ENCODE assay signal across 1 cellular context in the genomic region with DNA sequence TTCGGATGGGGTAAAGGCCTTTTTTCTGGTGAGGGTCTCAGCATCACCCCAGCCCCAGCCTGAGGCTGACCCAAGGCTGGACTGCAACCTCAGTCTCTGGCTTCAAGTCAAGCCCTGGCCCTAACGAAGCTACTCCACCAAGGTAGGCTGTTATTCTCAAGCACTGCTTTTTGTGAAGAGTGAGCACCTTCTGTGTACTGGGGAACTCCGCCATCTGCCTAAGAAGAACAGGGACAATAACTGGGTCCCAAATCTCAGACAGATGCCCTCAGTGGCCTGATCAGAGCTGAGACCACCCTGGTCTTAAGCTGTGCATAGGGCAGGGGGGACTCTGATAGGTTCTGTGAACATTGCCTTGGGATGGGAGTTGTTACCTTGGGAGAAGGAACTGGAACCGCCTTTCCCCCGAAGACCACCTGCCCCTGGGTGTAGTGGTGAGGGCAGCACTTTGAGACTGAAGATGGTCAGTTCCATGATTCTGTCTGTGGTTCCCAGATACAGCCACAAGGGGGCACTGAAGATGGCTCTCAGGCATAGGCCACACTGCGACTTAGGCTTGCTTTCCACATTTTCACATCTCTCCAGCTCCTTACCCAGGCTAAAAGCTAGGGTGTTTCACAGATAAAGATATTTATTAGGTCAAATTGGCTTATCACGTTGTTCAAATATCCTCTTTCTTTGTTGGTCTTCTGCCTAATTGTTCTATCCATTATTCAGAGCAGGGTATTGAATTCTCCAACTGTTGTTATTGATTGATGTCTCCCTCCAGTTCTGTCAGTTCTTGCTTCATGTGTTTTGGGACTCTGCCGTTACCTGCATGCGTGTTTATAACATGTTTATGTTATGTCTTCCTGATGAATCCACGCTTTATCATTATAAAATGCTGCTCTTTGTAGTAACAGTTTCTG.
A peak's percentile ranks its signal among the peaks of the same experiment; 100 is the strongest.
TF ChIP-seq lines count a peak whose summit lies in the region.

No MANE protein-coding gene starts in this region.

TF ChIP-seq in HepG2, 621 proteins besides CTCF, POLR2A, EP300 and RAD21 (continued from another document and continues in another):
- TF ChIP-seq, protein P1, sequence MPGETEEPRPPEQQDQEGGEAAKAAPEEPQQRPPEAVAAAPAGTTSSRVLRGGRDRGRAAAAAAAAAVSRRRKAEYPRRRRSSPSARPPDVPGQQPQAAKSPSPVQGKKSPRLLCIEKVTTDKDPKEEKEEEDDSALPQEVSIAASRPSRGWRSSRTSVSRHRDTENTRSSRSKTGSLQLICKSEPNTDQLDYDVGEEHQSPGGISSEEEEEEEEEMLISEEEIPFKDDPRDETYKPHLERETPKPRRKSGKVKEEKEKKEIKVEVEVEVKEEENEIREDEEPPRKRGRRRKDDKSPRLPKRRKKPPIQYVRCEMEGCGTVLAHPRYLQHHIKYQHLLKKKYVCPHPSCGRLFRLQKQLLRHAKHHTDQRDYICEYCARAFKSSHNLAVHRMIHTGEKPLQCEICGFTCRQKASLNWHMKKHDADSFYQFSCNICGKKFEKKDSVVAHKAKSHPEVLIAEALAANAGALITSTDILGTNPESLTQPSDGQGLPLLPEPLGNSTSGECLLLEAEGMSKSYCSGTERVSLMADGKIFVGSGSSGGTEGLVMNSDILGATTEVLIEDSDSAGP (CRISPR knock-in tag; IDR thresholded peaks at IDR 0.05; ENCODE audit: borderline replicate concordance): peak; percentile 17; the same call in 1 of the 2 replicates
- TF ChIP-seq FOSL2 (CRISPR knock-in tag; IDR thresholded peaks at IDR 0.05) (peak; percentile 29; the same call in 1 of the 2 replicates), HOXD1 (CRISPR knock-in tag; IDR thresholded peaks at IDR 0.05) (no peak), GABPB1 (CRISPR knock-in tag; IDR thresholded peaks at IDR 0.05) (no peak), ZFP62 (CRISPR knock-in tag; IDR thresholded peaks at IDR 0.05) (no peak), ZNF350 (CRISPR knock-in tag; IDR thresholded peaks at IDR 0.05; ENCODE audit: borderline replicate concordance, low read depth) (no peak), MTA3 (CRISPR knock-in tag; IDR thresholded peaks at IDR 0.05) (no peak), IRF9 (CRISPR knock-in tag; IDR thresholded peaks at IDR 0.05; ENCODE audit: borderline replicate concordance) (no peak), STAT6 (CRISPR knock-in tag; IDR thresholded peaks at IDR 0.05; ENCODE audit: borderline replicate concordance) (no peak), KAT2B (IDR thresholded peaks at IDR 0.05; ENCODE audit: borderline replicate concordance, low read depth, low read length) (no peak), MIXL1 (CRISPR knock-in tag; IDR thresholded peaks at IDR 0.05) (peak; percentile 59; the same call in 1 of the 2 replicates), ZNF747 (CRISPR knock-in tag; IDR thresholded peaks at IDR 0.05; ENCODE audit: borderline replicate concordance) (no peak), BCL6 (CRISPR knock-in tag; IDR thresholded peaks at IDR 0.05) (no peak), SUZ12 (IDR thresholded peaks at IDR 0.05; ENCODE audit: low read depth, low read length) (no peak), MIER2 (CRISPR knock-in tag; IDR thresholded peaks at IDR 0.05) (no peak), ZNF703 (CRISPR knock-in tag; IDR thresholded peaks at IDR 0.05; ENCODE audit: borderline replicate concordance) (no peak), SMC3 (IDR thresholded peaks at IDR 0.05; ENCODE audit: low read length) (peak; percentile 98), JUND (CRISPR knock-in tag; IDR thresholded peaks at IDR 0.05) (no peak), POLR2G (IDR thresholded peaks at IDR 0.05; ENCODE audit: low read depth, low read length) (no peak), ZNF788 (CRISPR knock-in tag; IDR thresholded peaks at IDR 0.05; ENCODE audit: borderline replicate concordance) (peak; percentile 50; the same call in 1 of the 2 replicates), ZFP82 (CRISPR knock-in tag; IDR thresholded peaks at IDR 0.05; ENCODE audit: borderline replicate concordance) (0 out of 2 replicates have a peak, but pooled peaks have one; percentile 20), ZBTB33 (CRISPR knock-in tag; IDR thresholded peaks at IDR 0.05) (no peak), RFXAP (CRISPR knock-in tag; IDR thresholded peaks at IDR 0.05; ENCODE audit: borderline replicate concordance) (0 out of 2 replicates have a peak, but pooled peaks have one; percentile 53), ZNF20 (CRISPR knock-in tag; IDR thresholded peaks at IDR 0.05) (no peak), CAMTA2 (CRISPR knock-in tag; IDR thresholded peaks at IDR 0.05; ENCODE audit: borderline replicate concordance) (no peak), ZNF709 (CRISPR knock-in tag; IDR thresholded peaks at IDR 0.05) (no peak), ZNF329 (CRISPR knock-in tag; IDR thresholded peaks at IDR 0.05; ENCODE audit: low read depth) (no peak), ZBTB7B (CRISPR knock-in tag; IDR thresholded peaks at IDR 0.05) (no peak), JARID2 (CRISPR knock-in tag; IDR thresholded peaks at IDR 0.05; ENCODE audit: insufficient replicate concordance) (no peak), ZNF160 (CRISPR knock-in tag; IDR thresholded peaks at IDR 0.05) (no peak), NCOA5 (CRISPR knock-in tag; IDR thresholded peaks at IDR 0.05) (no peak), POGK (CRISPR knock-in tag; conservative IDR thresholded peaks at IDR 0.05) (no peak), SNAPC2 (CRISPR knock-in tag; IDR thresholded peaks at IDR 0.05) (no peak), STAG1 (CRISPR knock-in tag; IDR thresholded peaks at IDR 0.05) (peak; percentile 94), FOXA3 (CRISPR knock-in tag; IDR thresholded peaks at IDR 0.05) (peak; percentile 40; the same call in 1 of the 2 replicates), CBX2 (IDR thresholded peaks at IDR 0.05; ENCODE audit: low read depth, low read length) (no peak), CBX2 (CRISPR knock-in tag; IDR thresholded peaks at IDR 0.05; ENCODE audit: low read depth) (no peak), ZFP90 (CRISPR knock-in tag; IDR thresholded peaks at IDR 0.05; ENCODE audit: borderline replicate concordance) (no peak), PHF5A (CRISPR knock-in tag; IDR thresholded peaks at IDR 0.05; ENCODE audit: low read depth, unreplicated experiment) (no peak), JUNB (CRISPR knock-in tag; IDR thresholded peaks at IDR 0.05; ENCODE audit: borderline replicate concordance) (no peak), PCBP2 (optimal IDR thresholded peaks at IDR 0.05; ENCODE audit: low read depth, low read length, poor library complexity, severe bottlenecking) (no peak), ZNF770 (CRISPR knock-in tag; IDR thresholded peaks at IDR 0.05) (no peak), ISX (CRISPR knock-in tag; conservative IDR thresholded peaks at IDR 0.05) (no peak)
- TF ChIP-seq, protein P2, sequence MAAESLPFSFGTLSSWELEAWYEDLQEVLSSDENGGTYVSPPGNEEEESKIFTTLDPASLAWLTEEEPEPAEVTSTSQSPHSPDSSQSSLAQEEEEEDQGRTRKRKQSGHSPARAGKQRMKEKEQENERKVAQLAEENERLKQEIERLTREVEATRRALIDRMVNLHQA (CRISPR knock-in tag; IDR thresholded peaks at IDR 0.05): no peak
- TF ChIP-seq, protein P3, sequence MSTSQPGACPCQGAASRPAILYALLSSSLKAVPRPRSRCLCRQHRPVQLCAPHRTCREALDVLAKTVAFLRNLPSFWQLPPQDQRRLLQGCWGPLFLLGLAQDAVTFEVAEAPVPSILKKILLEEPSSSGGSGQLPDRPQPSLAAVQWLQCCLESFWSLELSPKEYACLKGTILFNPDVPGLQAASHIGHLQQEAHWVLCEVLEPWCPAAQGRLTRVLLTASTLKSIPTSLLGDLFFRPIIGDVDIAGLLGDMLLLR (CRISPR knock-in tag; IDR thresholded peaks at IDR 0.05): no peak
- TF ChIP-seq, protein P4, sequence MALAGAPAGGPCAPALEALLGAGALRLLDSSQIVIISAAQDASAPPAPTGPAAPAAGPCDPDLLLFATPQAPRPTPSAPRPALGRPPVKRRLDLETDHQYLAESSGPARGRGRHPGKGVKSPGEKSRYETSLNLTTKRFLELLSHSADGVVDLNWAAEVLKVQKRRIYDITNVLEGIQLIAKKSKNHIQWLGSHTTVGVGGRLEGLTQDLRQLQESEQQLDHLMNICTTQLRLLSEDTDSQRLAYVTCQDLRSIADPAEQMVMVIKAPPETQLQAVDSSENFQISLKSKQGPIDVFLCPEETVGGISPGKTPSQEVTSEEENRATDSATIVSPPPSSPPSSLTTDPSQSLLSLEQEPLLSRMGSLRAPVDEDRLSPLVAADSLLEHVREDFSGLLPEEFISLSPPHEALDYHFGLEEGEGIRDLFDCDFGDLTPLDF (CRISPR knock-in tag; IDR thresholded peaks at IDR 0.05): no peak
- TF ChIP-seq, protein P5, sequence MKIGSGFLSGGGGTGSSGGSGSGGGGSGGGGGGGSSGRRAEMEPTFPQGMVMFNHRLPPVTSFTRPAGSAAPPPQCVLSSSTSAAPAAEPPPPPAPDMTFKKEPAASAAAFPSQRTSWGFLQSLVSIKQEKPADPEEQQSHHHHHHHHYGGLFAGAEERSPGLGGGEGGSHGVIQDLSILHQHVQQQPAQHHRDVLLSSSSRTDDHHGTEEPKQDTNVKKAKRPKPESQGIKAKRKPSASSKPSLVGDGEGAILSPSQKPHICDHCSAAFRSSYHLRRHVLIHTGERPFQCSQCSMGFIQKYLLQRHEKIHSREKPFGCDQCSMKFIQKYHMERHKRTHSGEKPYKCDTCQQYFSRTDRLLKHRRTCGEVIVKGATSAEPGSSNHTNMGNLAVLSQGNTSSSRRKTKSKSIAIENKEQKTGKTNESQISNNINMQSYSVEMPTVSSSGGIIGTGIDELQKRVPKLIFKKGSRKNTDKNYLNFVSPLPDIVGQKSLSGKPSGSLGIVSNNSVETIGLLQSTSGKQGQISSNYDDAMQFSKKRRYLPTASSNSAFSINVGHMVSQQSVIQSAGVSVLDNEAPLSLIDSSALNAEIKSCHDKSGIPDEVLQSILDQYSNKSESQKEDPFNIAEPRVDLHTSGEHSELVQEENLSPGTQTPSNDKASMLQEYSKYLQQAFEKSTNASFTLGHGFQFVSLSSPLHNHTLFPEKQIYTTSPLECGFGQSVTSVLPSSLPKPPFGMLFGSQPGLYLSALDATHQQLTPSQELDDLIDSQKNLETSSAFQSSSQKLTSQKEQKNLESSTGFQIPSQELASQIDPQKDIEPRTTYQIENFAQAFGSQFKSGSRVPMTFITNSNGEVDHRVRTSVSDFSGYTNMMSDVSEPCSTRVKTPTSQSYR (CRISPR knock-in tag; IDR thresholded peaks at IDR 0.05; ENCODE audit: borderline replicate concordance): no peak
